11 cellular contexts compared by ENCODE assay signal in the genomic region with DNA sequence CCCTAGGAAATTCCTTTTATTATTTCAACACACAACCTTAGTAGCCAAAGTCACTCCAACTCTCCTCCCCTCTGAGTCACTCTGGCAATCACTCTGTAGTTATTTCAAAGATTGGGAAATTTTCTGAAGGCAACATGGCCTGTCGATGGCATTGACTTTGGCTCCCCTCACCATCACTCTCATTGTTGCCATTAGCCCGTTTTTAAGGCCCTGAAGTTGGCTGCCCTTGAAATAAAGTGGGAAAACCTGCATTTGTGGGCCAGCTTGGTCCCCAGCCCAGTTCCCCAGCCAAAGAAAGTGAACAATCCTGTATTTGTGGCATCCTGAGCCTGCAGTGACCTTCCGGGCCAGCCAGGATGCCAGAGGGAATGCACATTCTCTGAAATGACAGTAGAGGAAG. TPM values are rescaled to one million over a fixed set of nuclear protein-coding genes. Genes with fewer than 3 reads are reported as not detected.
A peak's percentile ranks its signal among the peaks of the same experiment; 100 is the strongest.
DNase-seq lines count a peak whose midpoint lies in the region; ATAC-seq and TF ChIP-seq lines count a peak whose summit lies in the region.
"Had no signal": no experiment of that assay in that cellular context is flagged by ENCODE, and none has a peak within 500 bp of the region (broad histone marks: within the 10 kb centered on the region; RNA-seq: fewer than 3 reads in every experiment).

No MANE protein-coding gene starts in this region.

- no peak overlapping the region for H3K4me3 ChIP-seq in epithelial cell of proximal tubule (ENCODE audit: low read depth, low read length)

- H3K27ac Mint-ChIP-seq in neural crest cell (ENCODE audit: unreplicated experiment), result peak overlapping the region; percentile 73

- H3K9me3 Mint-ChIP-seq in neural crest cell, result peaks cover 2% of the 10 kb centered on the region

- peak overlapping the region; percentile 35 for H3K4me3 Mint-ChIP-seq in neural crest cell

- no peaks in the 10 kb centered on the region for H3K27me3 Mint-ChIP-seq in neural crest cell (ENCODE audit: low read depth)

- H3K4me1 Mint-ChIP-seq in neural crest cell, result peaks cover 56% of the 10 kb centered on the region

- DNase-seq in AG20443 (ENCODE audit: low spot score), result peak; percentile 84
- peak; percentile 34 for DNase-seq in M059J (ENCODE audit: low read depth)
- DNase-seq in epithelial cell of proximal tubule (ENCODE audit: low read depth), result peak; percentile 38
- peak; percentile 12 for DNase-seq in neural crest cell (ENCODE audit: low read depth, low spot score)
- DNase-seq in A172 (ENCODE audit: low spot score), result no peak
- no peak for DNase-seq in inferior parietal cortex (ENCODE audit: extremely low spot score)
- no peak for DNase-seq in stimulated activated CD4-positive, alpha-beta T cell treated with anti-CD3 and anti-CD28 coated beads, Interleukin-4, amount 100 ng/mL, for 4 hours
- DNase-seq: activated CD4-positive, alpha-beta T cell treated with anti-CD3 and anti-CD28 coated beads for 1 hour; NCI-H2081 treated with DMSO at 0.1 percent for 48 hours; SHP77 had no signal

- no peaks in the 10 kb centered on the region for H3K36me3 Mint-ChIP-seq in neural crest cell (ENCODE audit: low read depth)

- no peak for ATAC-seq in HG03025 (IDR thresholded peaks at IDR 0.05; ENCODE audit: low FRiP score, unreplicated experiment)

- no peak for TF ChIP-seq CTCF in epithelial cell of proximal tubule (conservative IDR thresholded peaks at IDR 0.05; ENCODE audit: low read depth, low read length)
- TF ChIP-seq CTCF in neural crest cell (conservative IDR thresholded peaks at IDR 0.05), result no peak

RNA-seq across cellular contexts. Expression of gene CDC7, which starts 52.5 kb away (rescaled TPM):
- total RNA-seq in M059J (2014; rRNA removed; shearing (Covaris generic)), result 14.7 and 26.0 TPM in 2 replicates
- total RNA-seq in epithelial cell of proximal tubule (12.3 and 12.4 TPM in 2 replicates), neural crest cell (62.8 and 64.8 TPM in 2 replicates)
- 9.2 and 11.0 TPM in 2 replicates for total RNA-seq in A172 (2014; rRNA removed; shearing (Covaris generic))

Comparison
In these comparisons a context has a peak if more than half of its experiments do, and no peak if none do; other contexts are left out.
1. DNase-seq: peak in AG20443 (single experiment), M059J (single experiment), epithelial cell of proximal tubule (single experiment) and neural crest cell (single experiment); none in A172 (single experiment), inferior parietal cortex (single experiment) and stimulated activated CD4-positive, alpha-beta T cell treated with anti-CD3 and anti-CD28 coated beads, Interleukin-4, amount 100 ng/mL, for 4 hours (0 of 2).